1 cellular context compared by ENCODE assay signal in genomic region chr1:156155760-156156495, GRCh38.
TF ChIP-seq lines count a peak whose summit lies in the region.

No MANE protein-coding gene starts in this region.

TF ChIP-seq in H1, 55 proteins besides CTCF, POLR2A, EP300 and RAD21:
- TF ChIP-seq ATF3 (IDR thresholded peaks at IDR 0.05; ENCODE audit: insufficient read depth, low read depth, low read length) (no peak), CBX5 (IDR thresholded peaks at IDR 0.05; ENCODE audit: low read depth, low read length) (no peak), TBP (IDR thresholded peaks at IDR 0.05; ENCODE audit: low read depth, low read length) (no peak), SIN3A (conservative IDR thresholded peaks at IDR 0.05 in 1 of 2, IDR thresholded peaks at IDR 0.05 in 1 of 2; ENCODE audit: low read depth in 1 of 2, low read length in 2 of 2) (no peak), SRF (IDR thresholded peaks at IDR 0.05; ENCODE audit: low read depth, low read length) (no peak), MAFK (IDR thresholded peaks at IDR 0.05; ENCODE audit: low read depth, low read length) (no peak), ASH2L (IDR thresholded peaks at IDR 0.05; ENCODE audit: low read length) (no peak), RXRA (IDR thresholded peaks at IDR 0.05; ENCODE audit: insufficient read depth, low read depth, low read length) (no peak), EGR1 (IDR thresholded peaks at IDR 0.05; ENCODE audit: borderline replicate concordance, low read depth, low read length) (no peak), TCF12 (IDR thresholded peaks at IDR 0.05; ENCODE audit: low read depth, low read length) (no peak), CTBP2 (IDR thresholded peaks at IDR 0.05; ENCODE audit: borderline replicate concordance, insufficient read depth, insufficient read length, low read length) (no peak), YY1 (IDR thresholded peaks at IDR 0.05; ENCODE audit: low read depth, low read length) (no peak), POU5F1 (IDR thresholded peaks at IDR 0.05; ENCODE audit: low read depth, low read length) (no peak), RBBP5 (IDR thresholded peaks at IDR 0.05; ENCODE audit: borderline replicate concordance, low read depth, low read length) (no peak), CEBPB (IDR thresholded peaks at IDR 0.05; ENCODE audit: low read depth, low read length) (no peak)
